ENCODE assay signal across 14 cellular contexts in the genomic region with DNA sequence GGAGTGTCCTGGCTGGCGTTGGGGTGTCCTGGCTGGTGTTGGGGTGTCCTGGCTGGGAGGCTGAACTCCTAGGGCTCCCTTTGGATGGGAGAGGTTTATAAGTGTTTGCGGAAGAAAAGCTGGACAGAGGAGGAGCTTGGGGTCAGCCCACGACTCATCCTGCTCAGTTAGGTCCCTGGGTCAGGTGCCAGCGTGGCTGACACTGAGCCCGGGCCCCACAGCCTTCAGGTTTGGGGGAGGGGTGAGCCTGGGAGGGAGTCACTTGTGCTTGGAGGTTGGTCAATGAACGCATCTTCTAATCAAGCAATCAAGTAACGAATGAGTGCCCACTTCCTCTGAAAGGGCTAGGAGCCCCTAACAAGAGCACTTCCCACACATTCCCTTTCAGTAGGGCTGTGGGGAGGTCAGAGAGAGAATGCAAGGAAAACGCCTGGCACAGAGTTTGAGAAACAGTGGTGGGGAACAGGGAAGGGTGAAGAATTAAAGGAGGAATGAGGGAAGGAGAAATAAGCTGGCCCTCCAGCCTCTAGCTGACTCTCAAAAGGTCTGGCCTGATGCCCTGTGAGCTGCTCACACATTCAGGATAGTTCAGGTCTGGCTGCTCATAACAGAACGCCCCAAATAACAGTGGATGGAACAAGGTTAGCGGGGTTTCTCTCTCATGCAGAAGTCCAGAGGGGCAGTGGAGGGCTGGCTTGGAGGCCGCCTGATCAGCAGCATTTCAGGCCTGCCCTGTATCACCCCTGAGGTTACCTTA. TPM values are rescaled to one million over a fixed set of nuclear protein-coding genes. Genes with fewer than 3 reads are reported as not detected.
DNase-seq lines count a peak whose midpoint lies in the region; ATAC-seq, FAIRE-seq and TF ChIP-seq lines count a peak whose summit lies in the region.
"Had no signal": no experiment of that assay in that cellular context is flagged by ENCODE, and none has a peak within 500 bp of the region (broad histone marks: within the 10 kb centered on the region; RNA-seq: fewer than 3 reads in every experiment).

No MANE protein-coding gene starts in this region.

- no peak overlapping the region for H3K4me3 Mint-ChIP-seq in activated naive CD8-positive, alpha-beta T cell
- no peak overlapping the region for H3K4me3 Mint-ChIP-seq in activated naive CD8-positive, alpha-beta T cell treated with anti-CD3 and anti-CD28 coated beads, Interleukin-2, amount 50 U/mL, for 24 hours
- peak overlapping the region; percentile 79 to 90 (median 84) for H3K4me3 Mint-ChIP-seq in brain
- peak overlapping the region; percentile 39 for H3K4me3 Mint-ChIP-seq in type B pancreatic cell
- H3K4me3 Mint-ChIP-seq: activated naive CD8-positive, alpha-beta T cell treated with anti-CD3 and anti-CD28 coated beads for 36 hours; natural killer cell had no signal

- peak overlapping the region; percentile 31 for H3K27ac Mint-ChIP-seq in activated naive CD8-positive, alpha-beta T cell
- H3K27ac Mint-ChIP-seq in activated naive CD8-positive, alpha-beta T cell treated with anti-CD3 and anti-CD28 coated beads, Interleukin-2, amount 50 U/mL, for 24 hours, result no peak overlapping the region
- peak overlapping the region; percentile 88 to 99 (median 94) for H3K27ac Mint-ChIP-seq in brain
- H3K27ac Mint-ChIP-seq in type B pancreatic cell, result no peak overlapping the region
- H3K27ac Mint-ChIP-seq: activated naive CD8-positive, alpha-beta T cell treated with anti-CD3 and anti-CD28 coated beads for 36 hours; natural killer cell had no signal

- peak overlapping the region; percentile 18 for H3K27ac ChIP-seq in layer of hippocampus (ENCODE audit: low read depth, low read length)

- TF ChIP-seq CTCF in brain (conservative IDR thresholded peaks at IDR 0.05) (no peak), type B pancreatic cell (conservative IDR thresholded peaks at IDR 0.05) (no peak)

- no peak for FAIRE-seq in HTR-8/SVneo (lab: Jason Lieb, UNC)

- no peaks in the 10 kb centered on the region for H3K36me3 Mint-ChIP-seq in activated naive CD8-positive, alpha-beta T cell
- H3K36me3 Mint-ChIP-seq in activated naive CD8-positive, alpha-beta T cell treated with anti-CD3 and anti-CD28 coated beads, Interleukin-2, amount 50 U/mL, for 24 hours (ENCODE audit: low read depth), result no peaks in the 10 kb centered on the region
- H3K36me3 Mint-ChIP-seq in brain (no peaks in the 10 kb centered on the region), type B pancreatic cell (no peaks in the 10 kb centered on the region)
- H3K36me3 Mint-ChIP-seq: activated naive CD8-positive, alpha-beta T cell treated with anti-CD3 and anti-CD28 coated beads for 36 hours; natural killer cell had no signal

- no peaks in the 10 kb centered on the region for H3K4me1 Mint-ChIP-seq in activated naive CD8-positive, alpha-beta T cell (ENCODE audit: low read depth)
- no peaks in the 10 kb centered on the region for H3K4me1 Mint-ChIP-seq in activated naive CD8-positive, alpha-beta T cell treated with anti-CD3 and anti-CD28 coated beads, Interleukin-2, amount 50 U/mL, for 24 hours
- H3K4me1 Mint-ChIP-seq in brain (peaks cover 79% of the 10 kb centered on the region), type B pancreatic cell (ENCODE audit: unreplicated experiment) (peaks cover 13% of the 10 kb centered on the region)
- H3K4me1 Mint-ChIP-seq: activated naive CD8-positive, alpha-beta T cell treated with anti-CD3 and anti-CD28 coated beads for 36 hours had no signal

- H3K27me3 ChIP-seq in layer of hippocampus (ENCODE audit: control insufficient read depth, insufficient read depth, low read length), result no peaks in the 10 kb centered on the region

- no peaks in the 10 kb centered on the region for H3K9me3 Mint-ChIP-seq in activated naive CD8-positive, alpha-beta T cell (ENCODE audit: low read depth)
- no peaks in the 10 kb centered on the region for H3K9me3 Mint-ChIP-seq in activated naive CD8-positive, alpha-beta T cell treated with anti-CD3 and anti-CD28 coated beads, Interleukin-2, amount 50 U/mL, for 24 hours
- H3K9me3 Mint-ChIP-seq in brain (peaks cover 0 to 2% (median 0%) of the 10 kb centered on the region in 5 experiments), type B pancreatic cell (no peaks in the 10 kb centered on the region)
- H3K9me3 Mint-ChIP-seq: activated naive CD8-positive, alpha-beta T cell treated with anti-CD3 and anti-CD28 coated beads for 36 hours; natural killer cell had no signal

- H3K27me3 Mint-ChIP-seq in activated naive CD8-positive, alpha-beta T cell, result no peaks in the 10 kb centered on the region
- peaks cover 5% of the 10 kb centered on the region for H3K27me3 Mint-ChIP-seq in activated naive CD8-positive, alpha-beta T cell treated with anti-CD3 and anti-CD28 coated beads, Interleukin-2, amount 50 U/mL, for 24 hours
- H3K27me3 Mint-ChIP-seq in brain (peaks cover 3% of the 10 kb centered on the region), type B pancreatic cell (no peaks in the 10 kb centered on the region)

- DNase-seq in activated naive CD8-positive, alpha-beta T cell treated with anti-CD3 and anti-CD28 coated beads, Interleukin-2, amount 50 U/mL, for 24 hours, result no peak
- DNase-seq in type B pancreatic cell (ENCODE audit: extremely low spot score, unreplicated experiment), result no peak
- DNase-seq in GDM1 (lab: John Stamatoyannopoulos, UW), result no peak
- no peak for DNase-seq in NCI-H1436 treated with DMSO at 0.1 percent for 48 hours (lab: John Stamatoyannopoulos, UW)
- no peak for DNase-seq in HTR-8/SVneo (ENCODE audit: insufficient read length, low spot score)
- DNase-seq: activated naive CD8-positive, alpha-beta T cell treated with anti-CD3 and anti-CD28 coated beads for 36 hours; activated T-cell treated with anti-CD3 and anti-CD28 coated beads for 4 hours; central memory CD4-positive, alpha-beta T cell; natural killer cell; stimulated activated CD4-positive, alpha-beta T cell treated with anti-CD3 and anti-CD28 coated beads, Interleukin-4, amount 100 ng/mL, for 24 hours had no signal

- no peak for ATAC-seq in activated naive CD8-positive, alpha-beta T cell treated with anti-CD3 and anti-CD28 coated beads, Interleukin-2, amount 50 U/mL, for 24 hours
- ATAC-seq: natural killer cell, sciatic nerve had no signal

RNA-seq across cellular contexts. Expression of a gene that starts 0.7 kb away (rescaled TPM):
- polyA plus RNA-seq in brain (ENCODE audit: insufficient read depth, low read depth, low replicate concordance), result 29.5 TPM
- 5.1 and 5.3 TPM in 2 replicates for total RNA-seq in type B pancreatic cell (ENCODE audit: low replicate concordance)
- total RNA-seq: activated naive CD8-positive, alpha-beta T cell treated with anti-CD3 and anti-CD28 coated beads for 36 hours had no signal

RNA-seq across cellular contexts. Expression of a gene that starts 23.6 kb away (rescaled TPM):
- polyA plus RNA-seq in brain (ENCODE audit: insufficient read depth, low read depth, low replicate concordance), result 1.7 TPM
- total RNA-seq in type B pancreatic cell (ENCODE audit: low replicate concordance), result 18.5 and 31.5 TPM in 2 replicates

Comparison
In these comparisons a context has a peak if more than half of its experiments do, and no peak if none do; other contexts are left out.
1. H3K27ac Mint-ChIP-seq: peak in activated naive CD8-positive, alpha-beta T cell (single experiment) and brain (5 of 5); none in activated naive CD8-positive, alpha-beta T cell treated with anti-CD3 and anti-CD28 coated beads, Interleukin-2, amount 50 U/mL, for 24 hours (single experiment) and type B pancreatic cell (single experiment).
2. H3K4me3 Mint-ChIP-seq: peak in brain (5 of 5) and type B pancreatic cell (single experiment); none in activated naive CD8-positive, alpha-beta T cell (single experiment) and activated naive CD8-positive, alpha-beta T cell treated with anti-CD3 and anti-CD28 coated beads, Interleukin-2, amount 50 U/mL, for 24 hours (single experiment).